20 cellular contexts compared by ENCODE assay signal in genomic region chr14:99468836-99469592, GRCh38. TPM values are rescaled to one million over a fixed set of nuclear protein-coding genes. Genes with fewer than 3 reads are reported as not detected.
DNase-seq lines count a peak whose midpoint lies in the region; ATAC-seq, FAIRE-seq and TF ChIP-seq lines count a peak whose summit lies in the region.
"Had no signal": no experiment of that assay in that cellular context is flagged by ENCODE, and none has a peak within 500 bp of the region (broad histone marks: within the 10 kb centered on the region; RNA-seq: fewer than 3 reads in every experiment).

No MANE protein-coding gene starts in this region.

- H2AFZ ChIP-seq in PC-3 (ENCODE audit: low read length) (no peak overlapping the region), neural progenitor cell (replicated peaks) (no peak overlapping the region)

- peaks cover 0 to 3% (median 0%) of the 10 kb centered on the region in 3 donors for H3K27me3 Mint-ChIP-seq in immature natural killer cell (ENCODE audit: low read depth in 3 of 3)
- no peaks in the 10 kb centered on the region for H3K27me3 Mint-ChIP-seq in neural progenitor cell (ENCODE audit: insufficient read depth, low read depth)
- H3K27me3 Mint-ChIP-seq: activated naive CD8-positive, alpha-beta T cell treated with anti-CD3 and anti-CD28 coated beads for 36 hours; CD4-positive, alpha-beta memory T cell had no signal

- DNase-seq in DMS79 (lab: John Stamatoyannopoulos, UW) (peak; percentile 81), GM12891 (ENCODE audit: insufficient read length, low spot score) (no peak), PC-3 (peak; percentile 32), immature natural killer cell (no peak), lower lobe of right lung (no peak), neural progenitor cell (ENCODE audit: low spot score) (no peak)
- DNase-seq: activated CD4-positive, CD25-positive, alpha-beta regulatory T cell treated with anti-CD3 and anti-CD28 coated beads, Interleukin-2, amount 50 U/mL, for 72 hours; activated naive CD8-positive, alpha-beta T cell treated with anti-CD3 and anti-CD28 coated beads for 36 hours; CD4-positive, alpha-beta memory T cell; DND-41; H7; hypothalamus; mammary epithelial cell; stimulated activated CD4-positive, alpha-beta T cell treated with anti-CD3 and anti-CD28 coated beads, Interleukin-12 subunit alpha, Interleukin-12 subunit beta, amount 100 ng/mL, for 4 hours; upper lobe of right lung had no signal

- H3K27me3 ChIP-seq in PC-3 (ENCODE audit: low read length) = no peaks in the 10 kb centered on the region
- no peaks in the 10 kb centered on the region for H3K27me3 ChIP-seq in lower lobe of right lung (ENCODE audit: low read depth)
- H3K27me3 ChIP-seq in neural progenitor cell = no peaks in the 10 kb centered on the region
- H3K27me3 ChIP-seq: right atrium auricular region, upper lobe of right lung had no signal

- peaks cover 95 to 99% of the 10 kb centered on the region in 2 donors for H3K4me1 Mint-ChIP-seq in immature natural killer cell
- H3K4me1 Mint-ChIP-seq in neural progenitor cell = peaks cover 19% of the 10 kb centered on the region

- no TSS peak for BruUV-seq in PC-3 (replicated peaks; lab: Mats Ljungman, UMichigan)

- ATAC-seq in PC-3 = peak; percentile 87
- ATAC-seq in HG02840 (IDR thresholded peaks at IDR 0.05; ENCODE audit: low FRiP score, unreplicated experiment) = no peak
- ATAC-seq in lower lobe of right lung = no peak
- ATAC-seq: SK-N-SH treated with all-trans-retinoic acid at 6 μM for 48 hours had no signal

- peak; percentile 16 for FAIRE-seq in GM12891 (lab: Jason Lieb, UNC)
- FAIRE-seq: keratinocyte had no signal

- intact Hi-C loops in PC-3 (cut with micrococcal nuclease) (no loop called here), lower lobe of right lung (cut with DNase I) (no loop called here)

- H3K9ac ChIP-seq in PC-3 (ENCODE audit: low read length) (no peak overlapping the region), neural progenitor cell (no peak overlapping the region)

- H3K4me3 Mint-ChIP-seq in immature natural killer cell (peak overlapping the region; percentile 7 to 77 (median 54)), neural progenitor cell (no peak overlapping the region)
- H3K4me3 Mint-ChIP-seq: activated naive CD8-positive, alpha-beta T cell treated with anti-CD3 and anti-CD28 coated beads for 36 hours had no signal

- H3K9me3 Mint-ChIP-seq in immature natural killer cell (no peaks in the 10 kb centered on the region), neural progenitor cell (no peaks in the 10 kb centered on the region)
- H3K9me3 Mint-ChIP-seq: activated naive CD8-positive, alpha-beta T cell treated with anti-CD3 and anti-CD28 coated beads for 36 hours; CD4-positive, alpha-beta memory T cell had no signal

- peaks cover 18% of the 10 kb centered on the region; the same call in 1 of the 2 replicates for H3K4me1 ChIP-seq in PC-3 (ENCODE audit: insufficient read depth, low read length)
- H3K4me1 ChIP-seq in lower lobe of right lung = peaks cover 13% of the 10 kb centered on the region
- H3K4me1 ChIP-seq in neural progenitor cell = no peaks in the 10 kb centered on the region

- H3K36me3 ChIP-seq in PC-3 (ENCODE audit: low read depth, low read length) = no peaks in the 10 kb centered on the region
- H3K36me3 ChIP-seq in lower lobe of right lung = peaks cover 20% of the 10 kb centered on the region
- no peaks in the 10 kb centered on the region for H3K36me3 ChIP-seq in neural progenitor cell

- H3K9me2 ChIP-seq in PC-3 (replicated peaks; ENCODE audit: low read length) = no peaks in the 10 kb centered on the region

- peaks cover 0 to 8% (median 0%) of the 10 kb centered on the region in 3 donors for H3K36me3 Mint-ChIP-seq in immature natural killer cell
- no peaks in the 10 kb centered on the region for H3K36me3 Mint-ChIP-seq in neural progenitor cell
- H3K36me3 Mint-ChIP-seq: activated naive CD8-positive, alpha-beta T cell treated with anti-CD3 and anti-CD28 coated beads for 36 hours had no signal

- no peak for TF ChIP-seq POLR2A in GM12891 (IDR thresholded peaks at IDR 0.05; ENCODE audit: low read depth, low read length)

- H3K9me3 ChIP-seq in PC-3 (ENCODE audit: low read length) (no peaks in the 10 kb centered on the region), lower lobe of right lung (no peaks in the 10 kb centered on the region), neural progenitor cell (ENCODE audit: low read depth) (no peaks in the 10 kb centered on the region)
- H3K9me3 ChIP-seq: right atrium auricular region, upper lobe of right lung had no signal

- H3K4me3 ChIP-seq in PC-3 (ENCODE audit: low read length) (no peak overlapping the region), lower lobe of right lung (no peak overlapping the region), neural progenitor cell (no peak overlapping the region)
- H3K4me3 ChIP-seq: coronary artery, right atrium auricular region, upper lobe of right lung had no signal

- no peak overlapping the region for H3K27ac ChIP-seq in PC-3 (ENCODE audit: low read length)
- no peak overlapping the region for H3K27ac ChIP-seq in lower lobe of right lung
- H3K27ac ChIP-seq in neural progenitor cell = no peak overlapping the region
- H3K27ac ChIP-seq: coronary artery, right atrium auricular region, upper lobe of right lung had no signal

- H3F3A ChIP-seq in PC-3 (ENCODE audit: low read length, unreplicated experiment) (no peaks in the 10 kb centered on the region), neural progenitor cell (ENCODE audit: low read depth) (no peaks in the 10 kb centered on the region)

- POLR2A ChIA-PET in PC-3 (lab: Charles Lee; ENCODE audit: unreplicated experiment) = interaction anchor here (0.6 kb wide), 2 partner anchors 12 to 397 kb away, joined by 3 to 4 read pairs; partner anchors contain the start of genes CCNK and SETD3

- peaks cover 84% of the 10 kb centered on the region for H3K79me2 ChIP-seq in PC-3 (ENCODE audit: low read length)
- H3K79me2 ChIP-seq in neural progenitor cell (ENCODE audit: low read depth) = peaks cover 91% of the 10 kb centered on the region

- H3K4me2 ChIP-seq in PC-3 (ENCODE audit: low read length) (no peak overlapping the region), neural progenitor cell (no peak overlapping the region)

- H3K27ac Mint-ChIP-seq in immature natural killer cell = peak overlapping the region; percentile 70 to 80 (median 79)
- no peak overlapping the region for H3K27ac Mint-ChIP-seq in neural progenitor cell
- H3K27ac Mint-ChIP-seq: activated naive CD8-positive, alpha-beta T cell treated with anti-CD3 and anti-CD28 coated beads for 36 hours had no signal

- H4K20me1 ChIP-seq in PC-3 (ENCODE audit: low read length) (peaks cover 49% of the 10 kb centered on the region; the same call in 1 of the 2 replicates), neural progenitor cell (ENCODE audit: low read depth) (peaks cover 82% of the 10 kb centered on the region)

- TF ChIP-seq CTCF in PC-3 (conservative IDR thresholded peaks at IDR 0.05; ENCODE audit: low read depth, low read length) (no peak), lower lobe of right lung (IDR thresholded peaks at IDR 0.05) (no peak), neural progenitor cell (IDR thresholded peaks at IDR 0.05) (no peak)

- CTCF ChIA-PET in PC-3 (lab: Charles Lee) = interaction anchor here (0.6 kb wide), 1 partner anchor 11 kb away, joined by 4 read pairs; no protein-coding TSS in a partner anchor

TF ChIP-seq in GM12891, 5 proteins besides CTCF, POLR2A, EP300 and RAD21:
- TF ChIP-seq SPI1 (IDR thresholded peaks at IDR 0.05; ENCODE audit: low read depth, low read length) (no peak), TAF1 (IDR thresholded peaks at IDR 0.05; ENCODE audit: low read depth, low read length) (no peak), POU2F2 (IDR thresholded peaks at IDR 0.05; ENCODE audit: low read depth, low read length) (no peak), POLR2AphosphoS5 (IDR thresholded peaks at IDR 0.05; ENCODE audit: low read depth, low read length) (no peak), PAX5 (IDR thresholded peaks at IDR 0.05; ENCODE audit: insufficient read depth, low read length, severe bottlenecking) (no peak)

RNA-seq across cellular contexts. Expression of gene SETD3, which starts 11.6 kb away (rescaled TPM):
- polyA plus RNA-seq in GM12891 (2012; ENCODE audit: low read depth, missing spikeins) = 19.0 TPM
- total RNA-seq in PC-3 (2014; rRNA removed) (46.8 and 51.7 TPM in 2 replicates), lower lobe of right lung (78.7 TPM), neural progenitor cell (ENCODE audit: low replicate concordance) (54.7 and 68.0 TPM in 2 replicates)
- 100 to 1,000 TPM in 1 of 3 donors, 10 to 100 TPM in 2; 60.8 to 112 (median 66.5) TPM for polyA plus RNA-seq in immature natural killer cell

RNA-seq across cellular contexts. Expression of gene CCNK, which starts 12.2 kb away (rescaled TPM):
- polyA plus RNA-seq in GM12891 (2012; ENCODE audit: low read depth, missing spikeins) = 54.3 TPM
- 26.2 and 51.8 TPM in 2 replicates for total RNA-seq in PC-3 (2014; rRNA removed)
- 10 to 100 TPM in 2 of 3 donors, 1 to 10 TPM in 1; 5.8 to 32.9 (median 13.2) TPM for polyA plus RNA-seq in immature natural killer cell
- 53.6 TPM for total RNA-seq in lower lobe of right lung
- 18.1 and 19.0 TPM in 2 replicates for total RNA-seq in neural progenitor cell (ENCODE audit: low replicate concordance)

Comparison
In these comparisons a context has a peak if more than half of its experiments do, and no peak if none do; other contexts are left out.
1. DNase-seq: peak in DMS79 (single experiment) and PC-3 (single experiment); none in GM12891 (single experiment), immature natural killer cell (0 of 3), lower lobe of right lung (single experiment) and neural progenitor cell (single experiment).